ENCODE assay signal across 13 cellular contexts in the genomic region with DNA sequence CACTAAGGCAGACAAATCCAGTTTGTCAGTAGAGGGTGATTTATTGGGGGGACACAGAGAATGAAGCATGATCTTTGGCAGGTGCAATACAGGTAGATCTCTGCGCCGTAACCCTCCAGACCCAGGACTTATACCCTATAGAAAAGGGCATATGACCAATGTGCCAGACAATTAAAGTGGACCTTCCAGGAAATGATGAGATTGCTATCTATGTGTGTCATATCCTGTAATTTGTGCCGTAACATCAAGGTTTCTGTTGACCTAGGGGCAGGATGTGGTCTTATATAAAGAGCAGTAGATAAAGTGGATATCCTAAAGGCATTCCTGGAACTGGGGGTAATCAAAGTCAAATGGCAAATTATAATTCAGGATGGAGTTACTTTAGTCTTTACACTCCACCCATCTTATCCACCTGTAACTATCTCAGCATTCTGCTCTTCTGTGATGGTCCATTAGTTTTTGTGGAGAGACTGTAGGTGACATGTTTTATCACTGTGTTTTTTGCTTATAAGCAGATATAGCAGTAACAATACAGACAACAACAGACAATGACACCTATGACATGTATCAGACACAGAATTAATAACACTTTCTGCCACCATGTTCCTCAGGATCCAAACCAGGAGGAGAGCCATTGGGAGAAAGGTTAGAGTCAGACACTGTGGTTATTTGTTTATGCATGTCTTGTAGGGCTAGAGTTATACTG. TPM values are rescaled to one million over a fixed set of nuclear protein-coding genes. Genes with fewer than 3 reads are reported as not detected.
DNase-seq lines count a peak whose midpoint lies in the region; FAIRE-seq and TF ChIP-seq lines count a peak whose summit lies in the region.
"Had no signal": no experiment of that assay in that cellular context is flagged by ENCODE, and none has a peak within 500 bp of the region (broad histone marks: within the 10 kb centered on the region; RNA-seq: fewer than 3 reads in every experiment).

No MANE protein-coding gene starts in this region.

- no peak overlapping the region for H3K4me3 ChIP-seq in mammary epithelial cell (replicated peaks in 1 of 3; ENCODE audit: insufficient read depth in 1 of 3, low read depth in 2 of 3, low read length in 3 of 3)
- H3K4me3 ChIP-seq in small intestine (ENCODE audit: low read depth in 1 of 2, low read length in 2 of 2): no peak overlapping the region
- H3K4me3 ChIP-seq in trophoblast cell (ENCODE audit: low read depth, low read length): no peak overlapping the region
- no peak overlapping the region for H3K4me3 ChIP-seq in H7 (ENCODE audit: insufficient read depth, low read depth, low read length)
- H3K4me3 ChIP-seq: thyroid gland had no signal

- H3K4me2 ChIP-seq in mammary epithelial cell (ENCODE audit: insufficient read depth, low read depth, low read length) (no peak overlapping the region), trophoblast cell (ENCODE audit: low read length) (no peak overlapping the region)

- H3K79me2 ChIP-seq in mammary epithelial cell (ENCODE audit: insufficient read depth, low read length) (no peaks in the 10 kb centered on the region), trophoblast cell (ENCODE audit: control insufficient read depth, insufficient read depth, low read length, poor library complexity) (no peaks in the 10 kb centered on the region)

- no peak overlapping the region for H3K27ac Mint-ChIP-seq in activated CD4-positive, alpha-beta T cell treated with anti-CD3 and anti-CD28 coated beads, Interleukin-2, amount 10 ng/mL, durations not matched to agents 24 days and 14 days
- H3K27ac Mint-ChIP-seq in type B pancreatic cell: no peak overlapping the region

- dilution Hi-C loops in mammary epithelial cell (cut with HindIII; ENCODE audit: low sequenced_read_pairs): no loop called here

- peaks cover 10% of the 10 kb centered on the region for H3K4me1 Mint-ChIP-seq in activated CD4-positive, alpha-beta T cell treated with anti-CD3 and anti-CD28 coated beads, Interleukin-2, amount 10 ng/mL, durations not matched to agents 24 days and 14 days
- no peaks in the 10 kb centered on the region for H3K4me1 Mint-ChIP-seq in type B pancreatic cell (ENCODE audit: unreplicated experiment)

- 69% methylated on average over 3 of the region's 3 CpGs for WGBS in mammary epithelial cell (ENCODE audit: low coverage, missing lambda C conversion rate)
- WGBS in small intestine, 3 donors: 78 to 79% (median 78%) methylated on average over 3 of the region's 3 CpGs
- no CpG with 5 or more reads among the region's 3 CpGs for WGBS in trophoblast cell (ENCODE audit: extremely low coverage, insufficient coverage, insufficient read length)

- no peaks in the 10 kb centered on the region for H3K27me3 Mint-ChIP-seq in activated CD4-positive, alpha-beta T cell treated with anti-CD3 and anti-CD28 coated beads, Interleukin-2, amount 10 ng/mL, durations not matched to agents 24 days and 14 days
- H3K27me3 Mint-ChIP-seq in type B pancreatic cell: no peaks in the 10 kb centered on the region

- BruUV-seq in mammary epithelial cell (replicated peaks; lab: Mats Ljungman, UMichigan): no TSS peak

- H3K27me3 ChIP-seq in mammary epithelial cell (ENCODE audit: insufficient read depth, low read length) (no peaks in the 10 kb centered on the region), small intestine (ENCODE audit: control insufficient read depth in 2 of 2, insufficient read depth in 2 of 2, low read length in 2 of 2) (no peaks in the 10 kb centered on the region), trophoblast cell (ENCODE audit: insufficient read depth, low read length) (no peaks in the 10 kb centered on the region), H7 (ENCODE audit: control insufficient read depth, insufficient read depth, low read length) (no peaks in the 10 kb centered on the region)
- H3K27me3 ChIP-seq: thyroid gland had no signal

- H4K12ac ChIP-seq in trophoblast cell (ENCODE audit: low read depth, low read length): no peak overlapping the region

- H3K79me1 ChIP-seq in trophoblast cell (ENCODE audit: low read length): no peaks in the 10 kb centered on the region

- no peak overlapping the region for H2BK12ac ChIP-seq in trophoblast cell (ENCODE audit: low read length)

- no peak overlapping the region for H3K4me3 Mint-ChIP-seq in activated CD4-positive, alpha-beta T cell treated with anti-CD3 and anti-CD28 coated beads, Interleukin-2, amount 10 ng/mL, durations not matched to agents 24 days and 14 days
- no peak overlapping the region for H3K4me3 Mint-ChIP-seq in type B pancreatic cell

- H2AFZ ChIP-seq in mammary epithelial cell (ENCODE audit: low read depth, low read length): no peak overlapping the region
- H2AFZ ChIP-seq in trophoblast cell (ENCODE audit: insufficient read depth, low read length, poor library complexity): no peak overlapping the region

- peak; percentile 57 for DNase-seq in activated CD4-positive, alpha-beta T cell treated with anti-CD3 and anti-CD28 coated beads, Interleukin-2, amount 10 ng/mL, durations not matched to agents 24 days and 14 days
- DNase-seq in activated CD4-positive, alpha-beta T cell treated with anti-CD3 and anti-CD28 coated beads, Interleukin-2, amount 50 U/mL, for 1 hour: no peak
- DNase-seq in RKO (ENCODE audit: low spot score) (peak; percentile 22), mammary epithelial cell (peak; percentile 46), small intestine (peak; percentile 11), trophoblast cell (no peak), H7 (no peak), type B pancreatic cell (ENCODE audit: extremely low spot score, unreplicated experiment) (no peak)
- DNase-seq: activated effector memory CD4-positive, alpha-beta T cell treated with anti-CD3 and anti-CD28 coated beads, Interleukin-2, amount 50 U/mL, for 16 hours; glutamatergic neuron; thyroid gland had no signal

- H2AK5ac ChIP-seq in trophoblast cell (ENCODE audit: low read length): no peak overlapping the region

- H3K4ac ChIP-seq in trophoblast cell (ENCODE audit: low read depth, low read length): no peak overlapping the region

- peaks cover 8% of the 10 kb centered on the region for H3K9me3 Mint-ChIP-seq in activated CD4-positive, alpha-beta T cell treated with anti-CD3 and anti-CD28 coated beads, Interleukin-2, amount 10 ng/mL, durations not matched to agents 24 days and 14 days
- H3K9me3 Mint-ChIP-seq in type B pancreatic cell: no peaks in the 10 kb centered on the region

- no peaks in the 10 kb centered on the region for H3K36me3 Mint-ChIP-seq in activated CD4-positive, alpha-beta T cell treated with anti-CD3 and anti-CD28 coated beads, Interleukin-2, amount 10 ng/mL, durations not matched to agents 24 days and 14 days (ENCODE audit: low read depth)
- H3K36me3 Mint-ChIP-seq in type B pancreatic cell: no peaks in the 10 kb centered on the region

- no peak overlapping the region for H3K18ac ChIP-seq in trophoblast cell (ENCODE audit: low read length)

- no peak overlapping the region for H3K23ac ChIP-seq in trophoblast cell (ENCODE audit: low read length)

- H3K9ac ChIP-seq in mammary epithelial cell (ENCODE audit: insufficient read depth, low read length) (no peak overlapping the region), trophoblast cell (ENCODE audit: low read length) (no peak overlapping the region)

- H4K20me1 ChIP-seq in mammary epithelial cell (ENCODE audit: insufficient read depth, low read length): no peaks in the 10 kb centered on the region

- H2BK120ac ChIP-seq in trophoblast cell (ENCODE audit: insufficient read depth, low read length, poor library complexity): no peak overlapping the region

- H3K36me3 ChIP-seq in mammary epithelial cell (ENCODE audit: insufficient read depth, low read length) (no peaks in the 10 kb centered on the region), small intestine (ENCODE audit: control insufficient read depth in 2 of 2, insufficient read depth in 2 of 2, low read length in 2 of 2) (no peaks in the 10 kb centered on the region), trophoblast cell (ENCODE audit: control insufficient read depth in 1 of 2, insufficient read depth in 2 of 2, low read length in 2 of 2) (no peaks in the 10 kb centered on the region), H7 (replicated peaks; ENCODE audit: control insufficient read depth, insufficient read depth, low read length) (no peaks in the 10 kb centered on the region)
- H3K36me3 ChIP-seq: thyroid gland had no signal

- no peak overlapping the region for H4K8ac ChIP-seq in trophoblast cell (ENCODE audit: low read depth, low read length)

- in situ Hi-C loops in mammary epithelial cell (cut with MboI; ENCODE audit: low sequenced_read_pairs in 2 of 2): no loop called here

- no peak overlapping the region for H2BK5ac ChIP-seq in trophoblast cell (ENCODE audit: low read depth, low read length, poor library complexity)

- H3K14ac ChIP-seq in trophoblast cell (ENCODE audit: low read length): no peak overlapping the region

- no peak for TF ChIP-seq CTCF in mammary epithelial cell (conservative IDR thresholded peaks at IDR 0.05 in 1 of 2, IDR thresholded peaks at IDR 0.05 in 1 of 2; ENCODE audit: extremely low read depth in 1 of 2, insufficient read depth in 1 of 2, low read depth in 1 of 2, low read length in 2 of 2)
- TF ChIP-seq CTCF in type B pancreatic cell (conservative IDR thresholded peaks at IDR 0.05): no peak

- H4K91ac ChIP-seq in trophoblast cell (ENCODE audit: low read depth, low read length): no peak overlapping the region

- intact Hi-C loops in activated CD4-positive, alpha-beta T cell treated with anti-CD3 and anti-CD28 coated beads, Interleukin-2, amount 10 ng/mL, durations not matched to agents 24 days and 14 days (cut with micrococcal nuclease): no loop called here
- intact Hi-C loops in mammary epithelial cell (cut with micrococcal nuclease): loop anchor here (5.0 kb wide), 1 partner anchor 117 kb away; a partner anchor contains a TSS

- H3K27ac ChIP-seq in mammary epithelial cell (ENCODE audit: insufficient read depth, low read depth, low read length) (no peak overlapping the region), small intestine (ENCODE audit: low read depth in 1 of 2, low read length in 1 of 2) (no peak overlapping the region), trophoblast cell (ENCODE audit: low read depth, low read length) (no peak overlapping the region)
- H3K27ac ChIP-seq: thyroid gland, VCaP had no signal

- no peak for FAIRE-seq in small intestine (lab: Jason Lieb, UNC)
- FAIRE-seq: GM18507 had no signal

- CTCF ChIA-PET in mammary epithelial cell (lab: Charles Lee; ENCODE audit: low non-redundant PET): no interaction called here

- no peaks in the 10 kb centered on the region for H3K9me3 ChIP-seq in mammary epithelial cell (replicated peaks; ENCODE audit: insufficient read depth, low read length)
- H3K9me3 ChIP-seq in small intestine (ENCODE audit: control insufficient read depth, low read depth): no peaks in the 10 kb centered on the region
- H3K9me3 ChIP-seq in trophoblast cell (ENCODE audit: insufficient read depth, low read depth, low read length): no peaks in the 10 kb centered on the region
- H3K9me3 ChIP-seq: thyroid gland had no signal

- H3K4me1 ChIP-seq in mammary epithelial cell (ENCODE audit: insufficient read depth, low read length) (peaks cover 8% of the 10 kb centered on the region), small intestine (ENCODE audit: control insufficient read depth in 2 of 2, insufficient read depth in 1 of 2, low read depth in 1 of 2, low read length in 1 of 2) (peaks cover 0 to 2% of the 10 kb centered on the region in 2 donors), trophoblast cell (ENCODE audit: control insufficient read depth in 1 of 2, insufficient read depth in 2 of 2, low read length in 2 of 2) (no peaks in the 10 kb centered on the region)
- H3K4me1 ChIP-seq: thyroid gland had no signal

RNA-seq across cellular contexts. Expression of a gene that starts 43.1 kb away (rescaled TPM):
- 15.7 and 16.1 TPM in 2 replicates for total RNA-seq in activated CD4-positive, alpha-beta T cell treated with anti-CD3 and anti-CD28 coated beads, Interleukin-2, amount 10 ng/mL, durations not matched to agents 24 days and 14 days
- 10 to 100 TPM; 13.7 to 22.1 TPM for total RNA-seq in mammary epithelial cell
- 9.7 TPM for polyA plus RNA-seq in mammary epithelial cell
- polyA minus RNA-seq in mammary epithelial cell: 19.4 TPM
- 1 to 10 TPM; 3.8 to 8.3 (median 4.9) TPM for polyA plus RNA-seq in small intestine
- polyA plus RNA-seq in trophoblast cell (2013): 4.6 and 5.1 TPM in 2 replicates
- total RNA-seq in H7 (2014; rRNA removed; shearing (Covaris generic)): 5.7 and 7.1 TPM in 2 replicates
- 16.3 and 20.2 TPM in 2 replicates for total RNA-seq in type B pancreatic cell (ENCODE audit: low replicate concordance)

Comparison
In these comparisons a context has a peak if more than half of its experiments do, and no peak if none do; other contexts are left out.
1. DNase-seq: peak in activated CD4-positive, alpha-beta T cell treated with anti-CD3 and anti-CD28 coated beads, Interleukin-2, amount 10 ng/mL, durations not matched to agents 24 days and 14 days (single experiment), RKO (single experiment), mammary epithelial cell (single experiment) and small intestine (single experiment); none in activated CD4-positive, alpha-beta T cell treated with anti-CD3 and anti-CD28 coated beads, Interleukin-2, amount 50 U/mL, for 1 hour (single experiment), trophoblast cell (0 of 2), H7 (single experiment) and type B pancreatic cell (single experiment).